In the genomic region with DNA sequence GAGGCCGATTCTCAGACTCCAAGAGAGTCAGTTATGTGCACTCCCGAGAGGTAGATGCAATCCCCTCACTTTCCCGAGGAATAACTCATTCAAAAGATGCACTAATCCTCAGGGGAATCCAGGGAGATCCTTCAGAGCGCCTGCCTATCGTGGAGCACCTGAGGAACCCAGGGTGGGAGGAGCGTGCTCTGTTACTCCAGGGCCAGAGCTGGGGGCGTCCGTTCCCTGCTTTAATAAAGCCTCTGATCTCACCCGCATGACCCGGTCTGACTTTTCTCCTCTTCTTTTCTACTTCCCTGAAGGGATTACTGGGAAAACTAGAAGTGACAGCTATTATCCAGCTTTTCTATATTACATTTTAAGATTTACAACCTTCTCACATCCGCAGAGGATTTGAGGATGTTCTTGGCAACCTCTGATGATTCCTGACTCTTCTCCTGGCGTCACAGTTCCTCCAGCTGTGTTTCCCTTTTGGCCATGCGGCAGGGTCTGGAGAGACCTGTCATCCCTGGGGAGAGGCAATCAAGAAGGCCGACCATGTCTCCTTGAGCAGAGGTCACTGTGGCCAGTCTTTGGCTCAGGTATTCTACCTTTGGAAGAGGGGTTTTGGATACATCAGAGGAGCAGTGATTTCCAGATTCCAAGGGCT, we compare ENCODE assay signal across 1 cellular context.
TF ChIP-seq lines count a peak whose summit lies in the region.

No MANE protein-coding gene starts in this region.

TF ChIP-seq in WTC11, 78 proteins besides CTCF, POLR2A, EP300 and RAD21 (continued from another document):
- TF ChIP-seq, protein P1, sequence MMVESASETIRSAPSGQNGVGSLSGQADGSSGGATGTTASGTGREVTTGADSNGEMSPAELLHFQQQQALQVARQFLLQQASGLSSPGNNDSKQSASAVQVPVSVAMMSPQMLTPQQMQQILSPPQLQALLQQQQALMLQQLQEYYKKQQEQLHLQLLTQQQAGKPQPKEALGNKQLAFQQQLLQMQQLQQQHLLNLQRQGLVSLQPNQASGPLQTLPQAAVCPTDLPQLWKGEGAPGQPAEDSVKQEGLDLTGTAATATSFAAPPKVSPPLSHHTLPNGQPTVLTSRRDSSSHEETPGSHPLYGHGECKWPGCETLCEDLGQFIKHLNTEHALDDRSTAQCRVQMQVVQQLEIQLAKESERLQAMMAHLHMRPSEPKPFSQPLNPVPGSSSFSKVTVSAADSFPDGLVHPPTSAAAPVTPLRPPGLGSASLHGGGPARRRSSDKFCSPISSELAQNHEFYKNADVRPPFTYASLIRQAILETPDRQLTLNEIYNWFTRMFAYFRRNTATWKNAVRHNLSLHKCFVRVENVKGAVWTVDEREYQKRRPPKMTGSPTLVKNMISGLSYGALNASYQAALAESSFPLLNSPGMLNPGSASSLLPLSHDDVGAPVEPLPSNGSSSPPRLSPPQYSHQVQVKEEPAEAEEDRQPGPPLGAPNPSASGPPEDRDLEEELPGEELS (CRISPR knock-in tag; IDR thresholded peaks at IDR 0.05), result no peak
- TF ChIP-seq, protein P2, sequence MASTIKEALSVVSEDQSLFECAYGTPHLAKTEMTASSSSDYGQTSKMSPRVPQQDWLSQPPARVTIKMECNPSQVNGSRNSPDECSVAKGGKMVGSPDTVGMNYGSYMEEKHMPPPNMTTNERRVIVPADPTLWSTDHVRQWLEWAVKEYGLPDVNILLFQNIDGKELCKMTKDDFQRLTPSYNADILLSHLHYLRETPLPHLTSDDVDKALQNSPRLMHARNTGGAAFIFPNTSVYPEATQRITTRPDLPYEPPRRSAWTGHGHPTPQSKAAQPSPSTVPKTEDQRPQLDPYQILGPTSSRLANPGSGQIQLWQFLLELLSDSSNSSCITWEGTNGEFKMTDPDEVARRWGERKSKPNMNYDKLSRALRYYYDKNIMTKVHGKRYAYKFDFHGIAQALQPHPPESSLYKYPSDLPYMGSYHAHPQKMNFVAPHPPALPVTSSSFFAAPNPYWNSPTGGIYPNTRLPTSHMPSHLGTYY (CRISPR knock-in tag; IDR thresholded peaks at IDR 0.05), result no peak
- TF ChIP-seq ETV6 (CRISPR knock-in tag; IDR thresholded peaks at IDR 0.05), result no peak
- TF ChIP-seq, protein P3, sequence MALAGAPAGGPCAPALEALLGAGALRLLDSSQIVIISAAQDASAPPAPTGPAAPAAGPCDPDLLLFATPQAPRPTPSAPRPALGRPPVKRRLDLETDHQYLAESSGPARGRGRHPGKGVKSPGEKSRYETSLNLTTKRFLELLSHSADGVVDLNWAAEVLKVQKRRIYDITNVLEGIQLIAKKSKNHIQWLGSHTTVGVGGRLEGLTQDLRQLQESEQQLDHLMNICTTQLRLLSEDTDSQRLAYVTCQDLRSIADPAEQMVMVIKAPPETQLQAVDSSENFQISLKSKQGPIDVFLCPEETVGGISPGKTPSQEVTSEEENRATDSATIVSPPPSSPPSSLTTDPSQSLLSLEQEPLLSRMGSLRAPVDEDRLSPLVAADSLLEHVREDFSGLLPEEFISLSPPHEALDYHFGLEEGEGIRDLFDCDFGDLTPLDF (CRISPR knock-in tag; IDR thresholded peaks at IDR 0.05), result no peak
